23 cellular contexts compared by ENCODE assay signal in the genomic region with DNA sequence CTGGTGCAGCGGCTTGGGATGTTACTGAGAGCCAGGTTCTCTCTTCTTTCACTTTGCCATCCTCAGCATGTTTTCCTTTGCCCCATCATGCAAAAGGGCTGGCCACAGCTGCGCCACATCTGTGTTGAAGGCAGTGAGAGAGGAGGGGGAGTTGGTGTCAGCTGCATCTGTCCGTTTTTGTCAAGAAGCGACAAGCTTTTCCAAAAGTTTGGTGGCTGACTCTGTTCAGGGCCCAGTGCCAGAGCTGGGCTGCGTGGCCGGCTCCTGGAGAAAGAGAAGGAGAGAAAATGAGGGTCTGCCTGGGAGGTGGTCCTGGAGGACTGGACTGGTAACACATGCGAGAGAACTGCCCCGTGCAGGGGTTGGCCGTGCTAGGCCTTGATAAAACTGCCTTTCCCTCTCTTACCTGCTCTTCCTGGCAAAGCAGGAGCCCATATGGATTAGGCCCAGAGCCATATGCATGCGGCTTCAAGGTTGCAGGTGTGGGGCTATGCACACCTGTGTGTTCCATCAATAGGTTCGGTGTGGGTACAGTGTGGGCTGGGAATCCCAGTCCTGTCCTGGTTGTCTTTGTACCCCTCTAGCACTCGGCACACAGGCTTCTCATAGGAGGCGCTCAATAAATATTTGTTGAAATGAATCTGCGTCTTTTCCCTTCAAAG. TPM values are rescaled to one million over a fixed set of nuclear protein-coding genes. Genes with fewer than 3 reads are reported as not detected.
DNase-seq lines count a peak whose midpoint lies in the region; ATAC-seq and TF ChIP-seq lines count a peak whose summit lies in the region.
"Had no signal": no experiment of that assay in that cellular context is flagged by ENCODE, and none has a peak within 500 bp of the region (broad histone marks: within the 10 kb centered on the region; RNA-seq: fewer than 3 reads in every experiment).

No MANE protein-coding gene starts in this region.

- peaks cover 4% of the 10 kb centered on the region for H3K9me3 Mint-ChIP-seq in activated naive CD8-positive, alpha-beta T cell (ENCODE audit: low read depth)
- H3K9me3 Mint-ChIP-seq in activated naive CD8-positive, alpha-beta T cell treated with anti-CD3 and anti-CD28 coated beads, Interleukin-2, amount 50 U/mL, for 24 hours: peaks cover 5% of the 10 kb centered on the region
- H3K9me3 Mint-ChIP-seq in effector memory CD8-positive, alpha-beta T cell: no peaks in the 10 kb centered on the region
- no peaks in the 10 kb centered on the region for H3K9me3 Mint-ChIP-seq in neural crest cell
- H3K9me3 Mint-ChIP-seq: nephron progenitor cell had no signal

- no peak for TF ChIP-seq POLR2A in thyroid gland (IDR thresholded peaks at IDR 0.05)

- no peak for DNase-seq in activated naive CD8-positive, alpha-beta T cell treated with anti-CD3 and anti-CD28 coated beads, Interleukin-2, amount 50 U/mL, for 24 hours
- no peak for DNase-seq in effector memory CD8-positive, alpha-beta T cell
- no peak for DNase-seq in neural crest cell (ENCODE audit: low read depth, low spot score)
- no peak for DNase-seq in thyroid gland
- no peak for DNase-seq in stimulated activated CD4-positive, alpha-beta T cell treated with anti-CD3 and anti-CD28 coated beads, Interleukin-12 subunit alpha, Interleukin-12 subunit beta, amount 100 ng/mL, for 4 hours
- DNase-seq in OCI-M2 (lab: John Stamatoyannopoulos, UW; ENCODE audit: unreplicated experiment): no peak
- DNase-seq: activated CD4-positive, alpha-beta T cell treated with anti-CD3 and anti-CD28 coated beads for 1 hour; activated naive CD4-positive, alpha-beta T cell treated with anti-CD3 and anti-CD28 coated beads for 36 hours; activated T-cell treated with anti-CD3 and anti-CD28 coated beads, Interleukin-2, amount 50 U/mL, for 72 hours; BE2C; heart left ventricle; NCI-H1048; NCI-H1694 treated with DMSO at 0.1 percent for 48 hours; NCI-H526 treated with DMSO at 0.1 percent for 48 hours; nephron progenitor cell; stimulated activated CD4-positive, alpha-beta T cell treated with anti-CD3 and anti-CD28 coated beads, Interleukin-1b, Interleukin-23, amount 100 ng/mL, for 48 hours had no signal

- H3K4me1 ChIP-seq in thyroid gland: peaks cover 13 to 25% of the 10 kb centered on the region in 2 donors
- H3K4me1 ChIP-seq: A549 had no signal

- no peaks in the 10 kb centered on the region for H3K36me3 ChIP-seq in thyroid gland
- H3K36me3 ChIP-seq: ascending aorta had no signal

- peak overlapping the region in 2 of 3 donors; percentile 46 to 54 for H3K27ac ChIP-seq in thyroid gland
- H3K27ac ChIP-seq: A549, ascending aorta, epithelial cell of prostate had no signal

- no peaks in the 10 kb centered on the region for H3K27me3 Mint-ChIP-seq in activated naive CD8-positive, alpha-beta T cell
- no peaks in the 10 kb centered on the region for H3K27me3 Mint-ChIP-seq in activated naive CD8-positive, alpha-beta T cell treated with anti-CD3 and anti-CD28 coated beads, Interleukin-2, amount 50 U/mL, for 24 hours
- H3K27me3 Mint-ChIP-seq in effector memory CD8-positive, alpha-beta T cell: no peaks in the 10 kb centered on the region
- no peaks in the 10 kb centered on the region for H3K27me3 Mint-ChIP-seq in neural crest cell (ENCODE audit: low read depth)

- ATAC-seq in activated naive CD8-positive, alpha-beta T cell treated with anti-CD3 and anti-CD28 coated beads, Interleukin-2, amount 50 U/mL, for 24 hours: no peak
- ATAC-seq in effector memory CD8-positive, alpha-beta T cell (replicated peaks): no peak
- no peak for ATAC-seq in HG02678 (IDR thresholded peaks at IDR 0.05; ENCODE audit: unreplicated experiment)
- ATAC-seq: A549; activated T-cell treated with anti-CD3 and anti-CD28 coated beads, Interleukin-2, amount 50 U/mL, for 72 hours; HCT116; left lobe of liver had no signal

- H3K27ac Mint-ChIP-seq in activated naive CD8-positive, alpha-beta T cell: peak overlapping the region; percentile 12
- H3K27ac Mint-ChIP-seq in activated naive CD8-positive, alpha-beta T cell treated with anti-CD3 and anti-CD28 coated beads, Interleukin-2, amount 50 U/mL, for 24 hours: no peak overlapping the region
- H3K27ac Mint-ChIP-seq in effector memory CD8-positive, alpha-beta T cell: peak overlapping the region; percentile 32 to 67
- H3K27ac Mint-ChIP-seq in neural crest cell (ENCODE audit: unreplicated experiment): no peak overlapping the region
- H3K27ac Mint-ChIP-seq: activated naive CD4-positive, alpha-beta T cell treated with anti-CD3 and anti-CD28 coated beads for 36 hours; nephron progenitor cell had no signal

- H3K4me3 ChIP-seq in thyroid gland (replicated peaks in 1 of 3): no peak overlapping the region
- H3K4me3 ChIP-seq: A549, ascending aorta, heart left ventricle had no signal

- H3K27me3 ChIP-seq in thyroid gland: no peaks in the 10 kb centered on the region
- H3K27me3 ChIP-seq: ascending aorta, BE2C, heart left ventricle had no signal

- H3K4me3 Mint-ChIP-seq in activated naive CD8-positive, alpha-beta T cell: no peak overlapping the region
- no peak overlapping the region for H3K4me3 Mint-ChIP-seq in activated naive CD8-positive, alpha-beta T cell treated with anti-CD3 and anti-CD28 coated beads, Interleukin-2, amount 50 U/mL, for 24 hours
- H3K4me3 Mint-ChIP-seq in effector memory CD8-positive, alpha-beta T cell: no peak overlapping the region
- peak overlapping the region; percentile 18 for H3K4me3 Mint-ChIP-seq in neural crest cell
- H3K4me3 Mint-ChIP-seq: activated naive CD4-positive, alpha-beta T cell treated with anti-CD3 and anti-CD28 coated beads for 36 hours; activated T-cell treated with anti-CD3 and anti-CD28 coated beads, Interleukin-2, amount 50 U/mL, for 72 hours; nephron progenitor cell had no signal

- 96 to 98% methylated on average over 14 of the region's 14 CpGs for WGBS in thyroid gland, 2 donors

- intact Hi-C loops in thyroid gland (cut with DNase I): loop anchor here (5.0 kb wide), 1 partner anchor 46 kb away; no protein-coding TSS in a partner anchor

- TF ChIP-seq CTCF in neural crest cell (conservative IDR thresholded peaks at IDR 0.05): no peak
- no peak for TF ChIP-seq CTCF in thyroid gland (IDR thresholded peaks at IDR 0.05)

- H3K4me1 Mint-ChIP-seq in activated naive CD8-positive, alpha-beta T cell (ENCODE audit: low read depth): peaks cover 91% of the 10 kb centered on the region
- H3K4me1 Mint-ChIP-seq in activated naive CD8-positive, alpha-beta T cell treated with anti-CD3 and anti-CD28 coated beads, Interleukin-2, amount 50 U/mL, for 24 hours: peaks cover 58% of the 10 kb centered on the region
- peaks cover 68 to 76% of the 10 kb centered on the region in 2 donors for H3K4me1 Mint-ChIP-seq in effector memory CD8-positive, alpha-beta T cell (ENCODE audit: low read depth in 2 of 2)
- peaks cover 66% of the 10 kb centered on the region for H3K4me1 Mint-ChIP-seq in neural crest cell

- peaks cover 10% of the 10 kb centered on the region for H3K36me3 Mint-ChIP-seq in activated naive CD8-positive, alpha-beta T cell
- peaks cover 31% of the 10 kb centered on the region for H3K36me3 Mint-ChIP-seq in activated naive CD8-positive, alpha-beta T cell treated with anti-CD3 and anti-CD28 coated beads, Interleukin-2, amount 50 U/mL, for 24 hours (ENCODE audit: low read depth)
- no peaks in the 10 kb centered on the region for H3K36me3 Mint-ChIP-seq in effector memory CD8-positive, alpha-beta T cell (ENCODE audit: insufficient read depth)
- H3K36me3 Mint-ChIP-seq in neural crest cell (ENCODE audit: low read depth): peaks cover 2% of the 10 kb centered on the region

- H3K9me3 ChIP-seq in thyroid gland: no peaks in the 10 kb centered on the region
- H3K9me3 ChIP-seq: A549, ascending aorta, BE2C, heart left ventricle had no signal

RNA-seq across cellular contexts. Expression of a gene that starts 9.0 kb away (rescaled TPM):
- total RNA-seq in neural crest cell (49.6 and 49.9 TPM in 2 replicates), thyroid gland (10 to 100 TPM in 2 of 4 donors, 1 to 10 TPM in 2; 8.0 to 12.2 (median 10.6) TPM)

RNA-seq across cellular contexts. Expression of a gene that starts 48.6 kb away (rescaled TPM):
- total RNA-seq in neural crest cell: 1.0 and 1.1 TPM in 2 replicates
- total RNA-seq in thyroid gland: 1 to 10 TPM; 1.5 to 4.9 (median 2.6) TPM

Comparison
In these comparisons a context has a peak if more than half of its experiments do, and no peak if none do; other contexts are left out.
1. H3K27ac Mint-ChIP-seq: peak in activated naive CD8-positive, alpha-beta T cell (single experiment) and effector memory CD8-positive, alpha-beta T cell (2 of 2); none in activated naive CD8-positive, alpha-beta T cell treated with anti-CD3 and anti-CD28 coated beads, Interleukin-2, amount 50 U/mL, for 24 hours (single experiment) and neural crest cell (single experiment).